Comparison of ENCODE assay signal across 14 cellular contexts in the genomic region with DNA sequence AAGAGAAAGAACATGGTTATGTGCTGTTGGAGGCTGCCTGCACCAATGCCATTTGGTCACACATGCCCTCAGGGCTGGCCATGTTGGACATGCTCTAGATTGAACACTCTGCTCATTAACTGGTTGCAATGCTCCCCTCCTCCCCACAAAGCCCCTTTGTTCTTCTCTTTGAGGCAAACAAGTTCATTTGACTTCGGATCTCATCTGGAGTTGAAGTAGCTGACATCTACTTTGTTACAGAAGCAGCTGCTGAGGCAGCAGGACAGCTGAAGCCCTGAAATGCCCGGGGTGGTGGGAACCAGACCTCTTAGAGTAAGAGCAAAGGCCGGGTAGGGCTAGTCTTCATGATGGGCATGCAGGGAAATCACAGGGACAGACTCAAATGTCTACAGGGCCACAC.
"Had no signal": no experiment of that assay in that cellular context is flagged by ENCODE, and none has a peak within 500 bp of the region (broad histone marks: within the 10 kb centered on the region; RNA-seq: fewer than 3 reads in every experiment).

No MANE protein-coding gene starts in this region.

- H3K4me3 ChIP-seq: mucosa of descending colon, smooth muscle cell, testis, upper lobe of left lung had no signal

- H3K36me3 ChIP-seq: upper lobe of left lung had no signal

- H3K4me2 ChIP-seq: SK-N-SH had no signal

- FAIRE-seq: astrocyte, bronchial epithelial cell had no signal

- H3K4me1 ChIP-seq: testis had no signal

- H3K36me3 Mint-ChIP-seq: naive thymus-derived CD8-positive, alpha-beta T cell; T-cell had no signal

- H3K27ac Mint-ChIP-seq: activated T-helper 2 cell treated with anti-CD3 and anti-CD28 coated beads, Interferon-gamma antibody, Interleukin-2, Interleukin-4, amounts not matched to agents 10 μg/mL and 5 μg/mL and 100 μg/mL, durations not matched to agents 14 hours and 24 hours and 36 hours; stimulated activated naive CD8-positive, alpha-beta T cell treated with anti-CD3 and anti-CD28 coated beads, Interleukin-15, Interleukin-2, amounts not matched to agents 100 ng/mL and 50 ng/mL, for 24 hours; T-cell had no signal

- H3K9me3 Mint-ChIP-seq: activated T-helper 2 cell treated with anti-CD3 and anti-CD28 coated beads, Interferon-gamma antibody, Interleukin-2, Interleukin-4, amounts not matched to agents 10 μg/mL and 5 μg/mL and 100 μg/mL, durations not matched to agents 14 hours and 24 hours and 36 hours; naive thymus-derived CD8-positive, alpha-beta T cell; stimulated activated naive CD8-positive, alpha-beta T cell treated with anti-CD3 and anti-CD28 coated beads, Interleukin-15, Interleukin-2, amounts not matched to agents 100 ng/mL and 50 ng/mL, for 24 hours; T-cell had no signal

- H3K9ac ChIP-seq: SK-N-SH had no signal

- H3K27ac ChIP-seq: testis, upper lobe of left lung had no signal

- DNase-seq: activated CD4-positive, CD25-positive, alpha-beta regulatory T cell treated with anti-CD3 and anti-CD28 coated beads, Interleukin-2, amount 50 U/mL, for 72 hours; activated naive CD4-positive, alpha-beta T cell treated with anti-CD3 and anti-CD28 coated beads, Interleukin-2, amount 50 U/mL, for 16 hours; mammary epithelial cell; upper lobe of left lung had no signal

- H3K4me3 Mint-ChIP-seq: naive thymus-derived CD8-positive, alpha-beta T cell; stimulated activated naive CD8-positive, alpha-beta T cell treated with anti-CD3 and anti-CD28 coated beads, Interleukin-15, Interleukin-2, amounts not matched to agents 100 ng/mL and 50 ng/mL, for 24 hours; T-cell had no signal

- ATAC-seq: naive thymus-derived CD8-positive, alpha-beta T cell had no signal

- H3K9me3 ChIP-seq: mucosa of descending colon, SK-N-SH, testis, upper lobe of left lung had no signal

- H3K27me3 ChIP-seq: testis had no signal
